1 cellular context compared by ENCODE assay signal in the genomic region with DNA sequence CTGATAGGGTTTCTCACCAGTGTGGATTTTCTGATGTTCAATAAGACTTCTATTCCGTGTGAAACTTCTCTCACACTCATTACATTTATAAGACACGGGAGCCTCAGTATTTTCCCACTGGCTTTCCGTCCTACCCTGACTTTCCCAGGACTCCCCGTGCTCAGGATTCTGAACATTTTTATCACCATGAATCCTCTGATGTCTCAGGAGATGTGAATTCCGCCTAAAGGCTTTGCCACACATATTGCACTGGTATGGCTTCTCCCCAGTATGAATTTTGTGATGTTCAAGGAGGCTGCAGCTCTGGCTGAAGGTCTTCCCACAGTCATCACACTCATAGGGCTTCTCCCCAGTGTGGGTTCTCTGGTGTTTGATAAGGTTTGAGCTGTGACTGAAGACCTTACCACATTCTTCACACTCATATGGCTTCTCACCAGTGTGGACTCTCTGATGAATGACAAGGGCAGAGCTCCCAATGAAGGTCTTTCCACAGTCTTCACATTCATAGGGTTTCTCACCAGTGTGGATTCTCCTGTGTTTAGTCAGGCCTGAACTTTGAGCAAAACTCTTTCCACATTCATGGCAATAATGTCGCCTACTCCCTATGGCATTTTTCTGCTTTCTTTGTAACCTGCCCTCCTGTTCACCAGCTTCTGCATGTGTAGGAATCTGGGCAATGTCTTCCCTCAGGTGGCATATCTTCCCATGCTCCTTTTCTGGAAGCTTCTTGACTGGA.
TF ChIP-seq lines count a peak whose summit lies in the region.

No MANE protein-coding gene starts in this region.

TF ChIP-seq in HepG2, 621 proteins besides CTCF, POLR2A, EP300 and RAD21:
- TF ChIP-seq MTF1 (CRISPR knock-in tag; IDR thresholded peaks at IDR 0.05) (no peak), CEBPB (IDR thresholded peaks at IDR 0.05; ENCODE audit: borderline replicate concordance, low read depth, low read length) (0 out of 2 replicates have a peak, but pooled peaks have one; percentile 8)
